Comparison of ENCODE assay signal across 18 cellular contexts in the genomic region with DNA sequence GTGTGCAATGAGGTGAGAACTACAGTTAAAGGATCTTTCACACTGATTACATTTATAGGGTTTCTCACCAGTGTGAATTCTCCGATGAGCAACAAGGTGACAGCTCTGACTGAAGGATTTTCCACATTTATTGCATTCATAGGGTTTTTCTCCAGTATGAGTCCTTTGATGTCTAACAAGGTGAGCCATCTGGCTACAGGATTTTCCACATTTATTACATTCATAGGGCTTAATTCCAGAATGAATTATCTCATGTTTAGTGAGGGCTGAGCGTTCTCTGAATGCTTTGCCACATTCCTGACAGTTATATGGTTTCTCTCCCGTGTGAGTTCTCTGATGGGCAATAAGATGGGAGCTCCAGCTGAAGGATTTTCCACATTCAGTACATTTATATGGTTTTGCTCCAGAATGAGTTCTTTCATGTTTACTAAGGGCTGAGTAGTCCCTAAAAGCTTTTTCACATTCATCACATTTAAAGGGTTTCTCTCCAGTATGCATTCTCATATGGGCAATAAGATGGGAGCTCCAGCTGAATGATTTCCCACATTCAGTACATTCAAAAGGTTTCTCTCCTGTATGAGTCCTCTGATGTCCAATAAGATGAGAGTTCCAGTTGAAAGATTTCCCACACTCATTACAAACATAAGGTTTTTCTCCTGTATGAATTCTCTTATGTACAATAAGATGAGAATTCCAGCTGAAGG. TPM values are rescaled to one million over a fixed set of nuclear protein-coding genes. Genes with fewer than 3 reads are reported as not detected.
DNase-seq lines count a peak whose midpoint lies in the region; ATAC-seq and TF ChIP-seq lines count a peak whose summit lies in the region.
"Had no signal": no experiment of that assay in that cellular context is flagged by ENCODE, and none has a peak within 500 bp of the region (broad histone marks: within the 10 kb centered on the region; RNA-seq: fewer than 3 reads in every experiment).

No MANE protein-coding gene starts in this region.

- H3K27me3 Mint-ChIP-seq in endodermal cell (ENCODE audit: insufficient read depth): no peaks in the 10 kb centered on the region
- H3K27me3 Mint-ChIP-seq: activated CD4-positive, alpha-beta T cell treated with anti-CD3 and anti-CD28 coated beads, Interleukin-2, amount 10 ng/mL, durations not matched to agents 7 days and 5 days; IgD-negative memory B cell had no signal

- ATAC-seq in GM19328 (IDR thresholded peaks at IDR 0.05; ENCODE audit: unreplicated experiment): no peak
- ATAC-seq: activated T-cell treated with anti-CD3 and anti-CD28 coated beads, Interleukin-2, amount 50 U/mL, for 72 hours; foreskin keratinocyte had no signal

- H3K27me3 ChIP-seq in endodermal cell (ENCODE audit: control insufficient read depth, insufficient read depth, low read length, poor library complexity, severe bottlenecking) (no peaks in the 10 kb centered on the region), skeletal muscle tissue (ENCODE audit: control insufficient read depth in 3 of 3, insufficient read depth in 3 of 3, low read length in 3 of 3) (no peaks in the 10 kb centered on the region)
- H3K27me3 ChIP-seq: foreskin keratinocyte had no signal

- H3K27ac Mint-ChIP-seq in endodermal cell: no peak overlapping the region
- H3K27ac Mint-ChIP-seq: activated CD4-positive, alpha-beta T cell treated with anti-CD3 and anti-CD28 coated beads, Interleukin-2, amount 10 ng/mL, durations not matched to agents 7 days and 5 days; activated T-cell treated with anti-CD3 and anti-CD28 coated beads, Interleukin-2, amount 50 U/mL, for 72 hours; T-helper 2 cell treated with Interferon-gamma antibody and Interleukin-4, amounts not matched to agents 5 μg/mL and 100 μg/mL, for 36 hours had no signal

- H3K4me3 Mint-ChIP-seq in endodermal cell: no peak overlapping the region
- H3K4me3 Mint-ChIP-seq: activated CD4-positive, alpha-beta T cell treated with anti-CD3 and anti-CD28 coated beads, Interleukin-2, amount 10 ng/mL, durations not matched to agents 7 days and 5 days; activated T-cell treated with anti-CD3 and anti-CD28 coated beads, Interleukin-2, amount 50 U/mL, for 72 hours; T-helper 2 cell treated with Interferon-gamma antibody and Interleukin-4, amounts not matched to agents 5 μg/mL and 100 μg/mL, for 36 hours had no signal

- H3K36me3 ChIP-seq in endodermal cell (ENCODE audit: control insufficient read depth, insufficient read depth, low read length): peaks cover 77% of the 10 kb centered on the region
- H3K36me3 ChIP-seq in skeletal muscle tissue (ENCODE audit: control insufficient read depth in 3 of 3, insufficient read depth in 3 of 3, low read length in 3 of 3): peaks cover 77 to 86% (median 85%) of the 10 kb centered on the region in 3 donors

- H3K27ac ChIP-seq in endodermal cell (ENCODE audit: low read depth, low read length) (no peak overlapping the region), skeletal muscle tissue (ENCODE audit: low read depth, low read length) (no peak overlapping the region)
- H3K27ac ChIP-seq: foreskin keratinocyte had no signal

- peaks cover 100% of the 10 kb centered on the region for H3K9me3 Mint-ChIP-seq in endodermal cell

- H3K4me3 ChIP-seq in endodermal cell (ENCODE audit: low read length) (peak overlapping the region; percentile 75), skeletal muscle tissue (ENCODE audit: low read length in 3 of 3) (peak overlapping the region; percentile 8 to 46 (median 15))

- H3K36me3 Mint-ChIP-seq in endodermal cell (ENCODE audit: low read depth): peaks cover 95% of the 10 kb centered on the region

- no peak for TF ChIP-seq CTCF in endodermal cell (conservative IDR thresholded peaks at IDR 0.05)

- DNase-seq in NCI-H748 (lab: John Stamatoyannopoulos, UW; ENCODE audit: unreplicated experiment) (peak; percentile 17), NCI-H748 treated with DMSO at 0.1 percent for 48 hours (lab: John Stamatoyannopoulos, UW) (no peak), endodermal cell (no peak), occipital lobe (lab: John Stamatoyannopoulos, UW) (no peak)
- DNase-seq: activated CD4-positive, alpha-beta T cell treated with anti-CD3 and anti-CD28 coated beads, Interleukin-2, amount 10 ng/mL, durations not matched to agents 7 days and 5 days; activated T-cell treated with anti-CD3 and anti-CD28 coated beads, Interleukin-2, amount 50 U/mL, for 72 hours; anterior cingulate cortex; Calu3; NCI-H1417 treated with DMSO at 0.1 percent for 48 hours; NCI-H524 treated with DMSO at 0.1 percent for 48 hours had no signal

- H3K9ac ChIP-seq in endodermal cell (ENCODE audit: extremely low read depth, low read length, poor library complexity, severe bottlenecking) (no peak overlapping the region), skeletal muscle tissue (ENCODE audit: low read depth in 1 of 3, low read length in 3 of 3) (no peak overlapping the region)

- H3K9me3 ChIP-seq in endodermal cell (ENCODE audit: control insufficient read depth, low read length) (peaks cover 100% of the 10 kb centered on the region), skeletal muscle tissue (ENCODE audit: control insufficient read depth in 3 of 3, low read length in 3 of 3) (peaks cover 62 to 87% (median 81%) of the 10 kb centered on the region in 3 donors)

- H3K4me1 ChIP-seq in endodermal cell (ENCODE audit: control insufficient read depth, insufficient read depth, low read length) (no peaks in the 10 kb centered on the region), skeletal muscle tissue (ENCODE audit: control insufficient read depth in 3 of 3, insufficient read depth in 3 of 3, low read length in 3 of 3) (no peaks in the 10 kb centered on the region)
- H3K4me1 ChIP-seq: foreskin keratinocyte had no signal

- WGBS in endodermal cell (ENCODE audit: insufficient coverage in 1 of 2, insufficient read length in 1 of 2), 2 experiments: 86 to 95% methylated on average over 2 to 3 of the region's 3 CpGs

- H3K4me1 Mint-ChIP-seq in endodermal cell: no peaks in the 10 kb centered on the region
- H3K4me1 Mint-ChIP-seq: activated CD4-positive, alpha-beta T cell treated with anti-CD3 and anti-CD28 coated beads, Interleukin-2, amount 10 ng/mL, durations not matched to agents 7 days and 5 days had no signal

RNA-seq across cellular contexts. Expression of a gene that starts 4.4 kb away (rescaled TPM):
- under 1 TPM; 0.40 to 0.51 TPM for total RNA-seq in endodermal cell
- polyA plus RNA-seq in endodermal cell (2013, experiment 1 of 2): 0.53 TPM
- polyA plus RNA-seq in endodermal cell (2013, experiment 2 of 2): 1.0 TPM
- total RNA-seq in skeletal muscle tissue: not detected
- not detected for total RNA-seq in occipital lobe
- polyA plus RNA-seq: IgD-negative memory B cell had no signal

RNA-seq across cellular contexts. Expression of a gene that starts 23.9 kb away (rescaled TPM):
- total RNA-seq in endodermal cell (10 to 100 TPM; 25.8 to 34.7 TPM), skeletal muscle tissue (15.1 TPM), occipital lobe (57.1 TPM)
- polyA plus RNA-seq in endodermal cell (2013, experiment 1 of 2): 22.0 TPM
- 21.2 TPM for polyA plus RNA-seq in endodermal cell (2013, experiment 2 of 2)

RNA-seq across cellular contexts. Expression of a gene that starts 31.2 kb away (rescaled TPM):
- total RNA-seq in endodermal cell (10 to 100 TPM; 10.4 to 11.0 TPM), skeletal muscle tissue (12.0 TPM), occipital lobe (15.6 TPM)
- 12.0 TPM for polyA plus RNA-seq in endodermal cell (2013, experiment 1 of 2)
- 9.8 TPM for polyA plus RNA-seq in endodermal cell (2013, experiment 2 of 2)

RNA-seq across cellular contexts. Expression of a gene that starts 43.5 kb away (rescaled TPM):
- total RNA-seq in endodermal cell: 10 to 100 TPM; 21.5 to 29.6 TPM
- polyA plus RNA-seq in endodermal cell (2013, experiment 1 of 2): 13.4 TPM
- 10.1 TPM for polyA plus RNA-seq in endodermal cell (2013, experiment 2 of 2)
- total RNA-seq in skeletal muscle tissue: 17.2 TPM
- 64.3 TPM for total RNA-seq in occipital lobe

RNA-seq across cellular contexts. Expression of a gene that starts 55.1 kb away (rescaled TPM):
- total RNA-seq in endodermal cell: 1 to 10 TPM; 1.5 to 2.2 TPM
- 1.5 TPM for polyA plus RNA-seq in endodermal cell (2013, experiment 1 of 2)
- 0.75 TPM for polyA plus RNA-seq in endodermal cell (2013, experiment 2 of 2)
- not detected for total RNA-seq in skeletal muscle tissue
- 0.62 TPM for total RNA-seq in occipital lobe
- total RNA-seq: activated CD4-positive, alpha-beta T cell treated with anti-CD3 and anti-CD28 coated beads, Interleukin-2, amount 10 ng/mL, durations not matched to agents 7 days and 5 days; activated T-cell treated with anti-CD3 and anti-CD28 coated beads, Interleukin-2, amount 50 U/mL, for 72 hours; Calu3; dermis microvascular lymphatic vessel endothelial cell; foreskin keratinocyte; pulmonary artery endothelial cell had no signal
- polyA plus RNA-seq: IgD-negative memory B cell, keratinocyte had no signal
